In genomic region chr14:95496690-95497241, GRCh38 we compare ENCODE assay signal across 8 cellular contexts. TPM values are rescaled to one million over a fixed set of nuclear protein-coding genes. Genes with fewer than 3 reads are reported as not detected.
A peak's percentile ranks its signal among the peaks of the same experiment; 100 is the strongest.
DNase-seq lines count a peak whose midpoint lies in the region; ATAC-seq and TF ChIP-seq lines count a peak whose summit lies in the region.

No MANE protein-coding gene starts in this region.

- peak overlapping the region; percentile 40 for H3K27ac ChIP-seq in muscle layer of duodenum (ENCODE audit: low read length)

- no peak for ATAC-seq in omental fat pad (ENCODE audit: low FRiP score)
- no peak for ATAC-seq in GM21825 (IDR thresholded peaks at IDR 0.05; ENCODE audit: unreplicated experiment)

- no peak overlapping the region for H3K4me3 ChIP-seq in choroid plexus epithelial cell (ENCODE audit: low read depth, low read length)
- H3K4me3 ChIP-seq in muscle layer of duodenum (ENCODE audit: low read depth in 1 of 2, low read length in 2 of 2) = peak overlapping the region in 1 of 2 donors; percentile 8

- no peaks in the 10 kb centered on the region for H3K36me3 ChIP-seq in muscle layer of duodenum (ENCODE audit: control insufficient read depth in 1 of 2, insufficient read depth in 2 of 2, low read length in 2 of 2)

- peaks cover 42 to 48% of the 10 kb centered on the region in 2 donors for H3K4me1 ChIP-seq in muscle layer of duodenum (ENCODE audit: control insufficient read depth in 1 of 2, insufficient read depth in 2 of 2, low read length in 2 of 2)

- no peak for TF ChIP-seq CTCF in choroid plexus epithelial cell (conservative IDR thresholded peaks at IDR 0.05; ENCODE audit: low read depth, low read length)
- no peak for TF ChIP-seq CTCF in omental fat pad (IDR thresholded peaks at IDR 0.05)

- H3K9me3 ChIP-seq in muscle layer of duodenum (ENCODE audit: control insufficient read depth in 1 of 2, low read length in 2 of 2) = no peaks in the 10 kb centered on the region

- no peaks in the 10 kb centered on the region for H3K27me3 ChIP-seq in muscle layer of duodenum (ENCODE audit: low read depth, low read length)

- DNase-seq in AG20443 (ENCODE audit: low spot score) (peak; percentile 39), LHCN-M2 (ENCODE audit: low read depth) (peak; percentile 95), choroid plexus epithelial cell (ENCODE audit: low read depth) (peak; percentile 61), omental fat pad (ENCODE audit: low spot score) (no peak), foreskin melanocyte (no peak)
- no peak for DNase-seq in activated effector memory CD4-positive, alpha-beta T cell treated with anti-CD3 and anti-CD28 coated beads, Interleukin-2, amount 50 U/mL, for 16 hours

RNA-seq across cellular contexts. Expression of gene SYNE3, which starts 19.7 kb away (rescaled TPM):
- total RNA-seq in LHCN-M2 (2014; rRNA removed) = 8.4 and 12.5 TPM in 2 replicates
- polyA plus RNA-seq in LHCN-M2 (2012) = 3.2 TPM
- total RNA-seq in omental fat pad = 100 to 1,000 TPM in 1 of 4 donors, 10 to 100 TPM in 3; 46.9 to 109 (median 88.6) TPM

RNA-seq across cellular contexts. Expression of gene GLRX5, which starts 38.1 kb away (rescaled TPM):
- total RNA-seq in LHCN-M2 (2014; rRNA removed) (39.9 and 46.9 TPM in 2 replicates), omental fat pad (10 to 100 TPM; 25.5 to 36.8 (median 27.2) TPM)
- polyA plus RNA-seq in LHCN-M2 (2012) = 37.3 TPM

Comparison
In these comparisons a context has a peak if more than half of its experiments do, and no peak if none do; other contexts are left out.
1. DNase-seq: peak in AG20443 (single experiment), LHCN-M2 (single experiment) and choroid plexus epithelial cell (single experiment); none in omental fat pad (single experiment), foreskin melanocyte (single experiment) and activated effector memory CD4-positive, alpha-beta T cell treated with anti-CD3 and anti-CD28 coated beads, Interleukin-2, amount 50 U/mL, for 16 hours (single experiment).